ENCODE assay signal across 19 cellular contexts in genomic region chr17:67613961-67614360, GRCh38.
"Had no signal": no experiment of that assay in that cellular context is flagged by ENCODE, and none has a peak within 500 bp of the region (broad histone marks: within the 10 kb centered on the region; RNA-seq: fewer than 3 reads in every experiment).

No MANE protein-coding gene starts in this region.

- H3K9me3 Mint-ChIP-seq: memory B cell; neural progenitor cell; stimulated activated naive CD8-positive, alpha-beta T cell treated with anti-CD3 and anti-CD28 coated beads, Interleukin-15, amount 100 ng/mL, for 72 hours had no signal

- ATAC-seq: gastrocnemius medialis; mucosa of descending colon; stimulated activated naive CD8-positive, alpha-beta T cell treated with anti-CD3 and anti-CD28 coated beads, Interleukin-15, amount 100 ng/mL, for 72 hours; T-helper 17 cell had no signal

- H3K9me3 ChIP-seq: gastrocnemius medialis, heart right ventricle, mucosa of descending colon, prostate gland, right atrium auricular region, suprapubic skin had no signal

- H3K27ac ChIP-seq: brain microvascular endothelial cell, coronary artery, gastrocnemius medialis, neural progenitor cell, right atrium auricular region, suprapubic skin, VCaP had no signal

- H3K4me3 ChIP-seq: coronary artery, gastrocnemius medialis, heart right ventricle, mucosa of descending colon, neural progenitor cell, prostate gland, right atrium auricular region, suprapubic skin had no signal

- H3K27ac Mint-ChIP-seq: memory B cell, neural progenitor cell had no signal

- H3K4me2 ChIP-seq: neural progenitor cell had no signal

- H3K36me3 ChIP-seq: brain microvascular endothelial cell, gastrocnemius medialis, neural progenitor cell, prostate gland, right atrium auricular region, suprapubic skin had no signal

- H3K9ac ChIP-seq: neural progenitor cell had no signal

- H3K27me3 Mint-ChIP-seq: naive B cell; stimulated activated naive CD8-positive, alpha-beta T cell treated with anti-CD3 and anti-CD28 coated beads, Interleukin-15, amount 100 ng/mL, for 72 hours; T-helper 17 cell had no signal

- H3K4me3 Mint-ChIP-seq: memory B cell; neural progenitor cell; stimulated activated naive CD8-positive, alpha-beta T cell treated with anti-CD3 and anti-CD28 coated beads, Interleukin-15, amount 100 ng/mL, for 72 hours; T-helper 17 cell had no signal

- H3K27me3 ChIP-seq: brain microvascular endothelial cell, gastrocnemius medialis, heart right ventricle, neural progenitor cell, right atrium auricular region, suprapubic skin had no signal

- H2AFZ ChIP-seq: neural progenitor cell had no signal

- H3K4me1 Mint-ChIP-seq: memory B cell, naive B cell had no signal

- H3K4me1 ChIP-seq: gastrocnemius medialis, neural progenitor cell, prostate gland had no signal

- DNase-seq: activated CD4-positive, alpha-beta T cell treated with anti-CD3 and anti-CD28 coated beads for 1 hour; activated CD4-positive, alpha-beta T cell treated with anti-CD3 and anti-CD28 coated beads, Interleukin-2, amount 50 U/mL, for 4 hours; anterior cingulate cortex; brain microvascular endothelial cell; central memory CD4-positive, alpha-beta T cell; gastrocnemius medialis; heart right ventricle; mucosa of descending colon; naive B cell; stimulated activated naive CD8-positive, alpha-beta T cell treated with anti-CD3 and anti-CD28 coated beads, Interleukin-15, amount 100 ng/mL, for 72 hours; T-helper 17 cell; trophoblast cell had no signal
